In the genomic region with DNA sequence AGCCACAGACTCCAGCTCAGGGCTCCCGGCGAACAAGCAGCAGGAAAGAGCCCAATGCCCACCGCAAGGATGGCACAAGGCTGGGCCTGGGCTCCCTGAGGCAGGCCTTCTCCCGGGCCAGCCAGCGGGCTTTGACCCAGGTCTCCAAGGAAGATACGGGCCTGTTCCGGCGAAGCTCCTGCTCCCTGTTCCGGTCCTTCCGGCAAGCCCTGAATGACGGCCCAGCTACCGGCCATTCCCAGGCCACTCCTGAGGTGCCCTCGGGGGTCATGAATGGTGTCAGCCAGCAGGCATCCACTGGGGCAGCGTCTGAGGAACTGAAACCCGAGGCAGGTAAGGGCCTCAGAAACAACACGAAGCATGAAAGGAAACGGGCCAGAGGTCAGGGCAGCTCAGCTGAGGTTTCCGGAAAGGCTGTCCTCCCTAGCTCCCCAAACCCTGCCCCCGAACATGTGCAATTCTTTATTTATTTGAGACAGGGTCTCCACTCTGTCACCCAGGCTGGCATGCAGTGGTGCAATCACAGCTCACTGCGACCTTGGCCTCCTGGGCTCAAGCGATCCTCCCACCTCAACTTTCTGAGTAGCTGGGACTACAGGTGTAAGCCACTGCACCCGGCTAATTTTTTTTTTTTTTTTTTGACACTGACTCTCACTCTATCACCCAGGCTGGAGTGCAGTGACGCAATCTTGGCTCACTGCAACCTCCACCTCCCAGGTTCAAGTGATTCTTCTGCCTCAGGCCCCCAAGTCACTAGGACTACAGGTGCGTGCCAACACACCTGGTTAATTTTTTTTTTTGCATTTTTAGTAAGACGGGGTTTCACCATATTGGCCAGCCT, we compare ENCODE assay signal across 1 cellular context.
TF ChIP-seq lines count a peak whose summit lies in the region.

No MANE protein-coding gene starts in this region.

TF ChIP-seq in HEK293, 187 proteins besides CTCF, POLR2A, EP300 and RAD21 (continued from another document):
- TF ChIP-seq, protein P1, sequence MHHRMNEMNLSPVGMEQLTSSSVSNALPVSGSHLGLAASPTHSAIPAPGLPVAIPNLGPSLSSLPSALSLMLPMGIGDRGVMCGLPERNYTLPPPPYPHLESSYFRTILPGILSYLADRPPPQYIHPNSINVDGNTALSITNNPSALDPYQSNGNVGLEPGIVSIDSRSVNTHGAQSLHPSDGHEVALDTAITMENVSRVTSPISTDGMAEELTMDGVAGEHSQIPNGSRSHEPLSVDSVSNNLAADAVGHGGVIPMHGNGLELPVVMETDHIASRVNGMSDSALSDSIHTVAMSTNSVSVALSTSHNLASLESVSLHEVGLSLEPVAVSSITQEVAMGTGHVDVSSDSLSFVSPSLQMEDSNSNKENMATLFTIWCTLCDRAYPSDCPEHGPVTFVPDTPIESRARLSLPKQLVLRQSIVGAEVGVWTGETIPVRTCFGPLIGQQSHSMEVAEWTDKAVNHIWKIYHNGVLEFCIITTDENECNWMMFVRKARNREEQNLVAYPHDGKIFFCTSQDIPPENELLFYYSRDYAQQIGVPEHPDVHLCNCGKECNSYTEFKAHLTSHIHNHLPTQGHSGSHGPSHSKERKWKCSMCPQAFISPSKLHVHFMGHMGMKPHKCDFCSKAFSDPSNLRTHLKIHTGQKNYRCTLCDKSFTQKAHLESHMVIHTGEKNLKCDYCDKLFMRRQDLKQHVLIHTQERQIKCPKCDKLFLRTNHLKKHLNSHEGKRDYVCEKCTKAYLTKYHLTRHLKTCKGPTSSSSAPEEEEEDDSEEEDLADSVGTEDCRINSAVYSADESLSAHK (tag by site-specific recombination; IDR thresholded peaks at IDR 0.05) = no peak
- TF ChIP-seq, protein P2, sequence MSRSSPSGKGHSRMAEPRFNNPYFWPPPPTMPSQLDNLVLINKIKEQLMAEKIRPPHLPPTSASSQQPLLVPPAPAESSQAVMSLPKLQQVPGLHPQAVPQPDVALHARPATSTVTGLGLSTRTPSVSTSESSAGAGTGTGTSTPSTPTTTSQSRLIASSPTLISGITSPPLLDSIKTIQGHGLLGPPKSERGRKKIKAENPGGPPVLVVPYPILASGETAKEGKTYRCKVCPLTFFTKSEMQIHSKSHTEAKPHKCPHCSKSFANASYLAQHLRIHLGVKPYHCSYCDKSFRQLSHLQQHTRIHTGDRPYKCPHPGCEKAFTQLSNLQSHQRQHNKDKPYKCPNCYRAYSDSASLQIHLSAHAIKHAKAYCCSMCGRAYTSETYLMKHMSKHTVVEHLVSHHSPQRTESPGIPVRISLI (tag by site-specific recombination; IDR thresholded peaks at IDR 0.05) = 0 out of 2 replicates have a peak, but pooled peaks have one; percentile 30
- TF ChIP-seq ZNF426 (tag by site-specific recombination; IDR thresholded peaks at IDR 0.05) (no peak), ZNF670 (tag by site-specific recombination; IDR thresholded peaks at IDR 0.05; ENCODE audit: low read depth) (no peak)
